ENCODE assay signal across 8 cellular contexts in genomic region chr18:25349926-25350560, GRCh38. TPM values are rescaled to one million over a fixed set of nuclear protein-coding genes. Genes with fewer than 3 reads are reported as not detected.
DNase-seq lines count a peak whose midpoint lies in the region; ATAC-seq lines count a peak whose summit lies in the region.

No MANE protein-coding gene starts in this region.

- ATAC-seq in HG02623 (IDR thresholded peaks at IDR 0.05; ENCODE audit: unreplicated experiment), result no peak

- H3K4me1 ChIP-seq in CD4-positive, alpha-beta memory T cell (ENCODE audit: insufficient read depth, low read length), result peaks cover 18% of the 10 kb centered on the region
- peaks cover 23% of the 10 kb centered on the region for H3K4me1 ChIP-seq in ectodermal cell (ENCODE audit: control insufficient read depth, insufficient read depth, low read length)
- peaks cover 0 to 13% of the 10 kb centered on the region in 2 donors for H3K4me1 ChIP-seq in muscle layer of duodenum (ENCODE audit: control insufficient read depth in 1 of 2, insufficient read depth in 2 of 2, low read length in 2 of 2)

- peaks cover 42% of the 10 kb centered on the region for H3K27me3 ChIP-seq in CD4-positive, alpha-beta memory T cell (ENCODE audit: insufficient read depth, low read length)
- H3K27me3 ChIP-seq in ectodermal cell (ENCODE audit: control insufficient read depth, insufficient read depth, low read length, poor library complexity, severe bottlenecking) (peaks cover 19% of the 10 kb centered on the region), muscle layer of duodenum (ENCODE audit: low read depth, low read length) (peaks cover 7% of the 10 kb centered on the region)

- WGBS in ectodermal cell, 2 experiments, result 0% methylated on average over 66 to 67 of the region's 67 CpGs

- peaks cover 0 to 12% (median 5%) of the 10 kb centered on the region in 8 donors for H3K9me3 Mint-ChIP-seq in CD4-positive, alpha-beta memory T cell

- no peaks in the 10 kb centered on the region for H3K36me3 Mint-ChIP-seq in CD4-positive, alpha-beta memory T cell

- H3K4me3 ChIP-seq in CD4-positive, alpha-beta memory T cell (ENCODE audit: low read length in 2 of 2), result peak overlapping the region; percentile 15 to 46
- peak overlapping the region; percentile 82 for H3K4me3 ChIP-seq in ectodermal cell (ENCODE audit: insufficient read depth, low read depth, low read length)
- H3K4me3 ChIP-seq in muscle layer of duodenum (ENCODE audit: low read depth in 1 of 2, low read length in 2 of 2), result peak overlapping the region; percentile 59 to 84

- peak overlapping the region in 1 of 7 donors; percentile 46 for H3K27ac Mint-ChIP-seq in CD4-positive, alpha-beta memory T cell

- intact Hi-C loops in CD4-positive, alpha-beta memory T cell (cut with micrococcal nuclease), result no loop called here

- POLR2A ChIA-PET in CD4-positive, alpha-beta memory T cell (lab: Charles Lee; ENCODE audit: partially characterized antibody), result no interaction called here

- peak overlapping the region; percentile 68 to 88 (median 82) for H3K4me3 Mint-ChIP-seq in CD4-positive, alpha-beta memory T cell

- H3K27me3 Mint-ChIP-seq in CD4-positive, alpha-beta memory T cell, result peaks cover 36 to 38% of the 10 kb centered on the region in 2 donors

- CTCF ChIA-PET in CD4-positive, alpha-beta memory T cell (lab: Charles Lee; ENCODE audit: partially characterized antibody), result no interaction called here

- H3K4me1 Mint-ChIP-seq in CD4-positive, alpha-beta memory T cell, result peaks cover 3 to 20% (median 8%) of the 10 kb centered on the region in 4 donors

- no peaks in the 10 kb centered on the region for H3K36me3 ChIP-seq in CD4-positive, alpha-beta memory T cell (ENCODE audit: insufficient read depth, low read length)
- no peaks in the 10 kb centered on the region for H3K36me3 ChIP-seq in ectodermal cell (ENCODE audit: control insufficient read depth, insufficient read depth, low read length)
- no peaks in the 10 kb centered on the region for H3K36me3 ChIP-seq in muscle layer of duodenum (ENCODE audit: control insufficient read depth in 1 of 2, insufficient read depth in 2 of 2, low read length in 2 of 2)

- no peaks in the 10 kb centered on the region for H3K9me3 ChIP-seq in CD4-positive, alpha-beta memory T cell (ENCODE audit: control insufficient read depth in 1 of 2, low read length in 2 of 2)
- H3K9me3 ChIP-seq in ectodermal cell (ENCODE audit: control insufficient read depth, low read length) (no peaks in the 10 kb centered on the region), muscle layer of duodenum (ENCODE audit: control insufficient read depth in 1 of 2, low read length in 2 of 2) (no peaks in the 10 kb centered on the region)

- H3K27ac ChIP-seq in CD4-positive, alpha-beta memory T cell (ENCODE audit: low read depth, low read length), result no peak overlapping the region
- peak overlapping the region; percentile 97 for H3K27ac ChIP-seq in ectodermal cell (ENCODE audit: insufficient read depth, low read depth, low read length, poor library complexity, severe bottlenecking)
- H3K27ac ChIP-seq in muscle layer of duodenum (ENCODE audit: low read length), result peak overlapping the region; percentile 37

- DNase-seq in CD4-positive, alpha-beta memory T cell, result no peak
- peak; percentile 71 for DNase-seq in NCI-H69 (lab: John Stamatoyannopoulos, UW)
- DNase-seq in NCI-H1930 (lab: John Stamatoyannopoulos, UW), result no peak
- DNase-seq in activated CD4-positive, CD25-positive, alpha-beta regulatory T cell (lab: John Stamatoyannopoulos, UW), result no peak
- no peak for DNase-seq in Kasumi-1 (lab: John Stamatoyannopoulos, UW)

RNA-seq across cellular contexts. Expression of gene ZNF521, which starts 1.9 kb away (rescaled TPM):
- not detected for total RNA-seq in CD4-positive, alpha-beta memory T cell
- not detected for polyA plus RNA-seq in CD4-positive, alpha-beta memory T cell
- polyA plus RNA-seq in ectodermal cell (2013, experiment 1 of 4), result 103 TPM
- 128 TPM for polyA plus RNA-seq in ectodermal cell (2013, experiment 2 of 4)
- 106 TPM for polyA plus RNA-seq in ectodermal cell (2013, experiment 3 of 4)
- 120 TPM for polyA plus RNA-seq in ectodermal cell (2013, experiment 4 of 4)

Comparison
In these comparisons a context has a peak if more than half of its experiments do, and no peak if none do; other contexts are left out.
1. H3K4me3 ChIP-seq: peak in every context shown above with its lines; median percentile 82 in ectodermal cell; 72 in muscle layer of duodenum; 30 in CD4-positive, alpha-beta memory T cell.